In genomic region chr7:38929460-38930171, GRCh38 we compare ENCODE assay signal across 14 cellular contexts. TPM values are rescaled to one million over a fixed set of nuclear protein-coding genes. Genes with fewer than 3 reads are reported as not detected.
DNase-seq lines count a peak whose midpoint lies in the region; ATAC-seq and TF ChIP-seq lines count a peak whose summit lies in the region.
"Had no signal": no experiment of that assay in that cellular context is flagged by ENCODE, and none has a peak within 500 bp of the region (broad histone marks: within the 10 kb centered on the region; RNA-seq: fewer than 3 reads in every experiment).

No MANE protein-coding gene starts in this region.

- no peaks in the 10 kb centered on the region for H3K36me3 Mint-ChIP-seq in nephron (ENCODE audit: low read depth)
- peaks cover 6% of the 10 kb centered on the region for H3K36me3 Mint-ChIP-seq in stimulated activated effector memory CD8-positive, alpha-beta T cell treated with anti-CD3 and anti-CD28 coated beads, Interleukin-12 subunit alpha, Interleukin-12 subunit beta, amount 100 ng/mL, for 72 hours
- no peaks in the 10 kb centered on the region for H3K36me3 Mint-ChIP-seq in activated T-cell treated with anti-CD3 and anti-CD28 coated beads, Interleukin-2, amount 50 U/mL, for 4 hours (ENCODE audit: insufficient read depth)
- H3K36me3 Mint-ChIP-seq: memory B cell had no signal

- in situ Hi-C loops in Caki2 (cut with HindIII; ENCODE audit: low pct_unique_long_range_greater_than_20kb, low sequenced_read_pairs): no loop called here

- no peak overlapping the region for H3K4me3 Mint-ChIP-seq in nephron
- H3K4me3 Mint-ChIP-seq in stimulated activated effector memory CD8-positive, alpha-beta T cell treated with anti-CD3 and anti-CD28 coated beads, Interleukin-12 subunit alpha, Interleukin-12 subunit beta, amount 100 ng/mL, for 72 hours: no peak overlapping the region
- H3K4me3 Mint-ChIP-seq in activated T-cell treated with anti-CD3 and anti-CD28 coated beads, Interleukin-2, amount 50 U/mL, for 4 hours: no peak overlapping the region
- H3K4me3 Mint-ChIP-seq: memory B cell had no signal

- ATAC-seq in stimulated activated effector memory CD8-positive, alpha-beta T cell treated with anti-CD3 and anti-CD28 coated beads, Interleukin-12 subunit alpha, Interleukin-12 subunit beta, amount 100 ng/mL, for 72 hours: no peak
- no peak for ATAC-seq in activated T-cell treated with anti-CD3 and anti-CD28 coated beads, Interleukin-2, amount 50 U/mL, for 4 hours
- no peak for ATAC-seq in HG03039 (IDR thresholded peaks at IDR 0.05; ENCODE audit: unreplicated experiment)

- no peak overlapping the region for H3K4me3 ChIP-seq in cardiac fibroblast (replicated peaks in 1 of 2; ENCODE audit: low read depth in 2 of 2, low read length in 2 of 2)
- H3K4me3 ChIP-seq: testis had no signal

- H3K27ac Mint-ChIP-seq in nephron: peak overlapping the region; percentile 19 to 29 (median 23)
- H3K27ac Mint-ChIP-seq in stimulated activated effector memory CD8-positive, alpha-beta T cell treated with anti-CD3 and anti-CD28 coated beads, Interleukin-12 subunit alpha, Interleukin-12 subunit beta, amount 100 ng/mL, for 72 hours: no peak overlapping the region
- H3K27ac Mint-ChIP-seq: memory B cell had no signal

- no peak for TF ChIP-seq CTCF in cardiac fibroblast (IDR thresholded peaks at IDR 0.05; ENCODE audit: low read depth, low read length)
- TF ChIP-seq CTCF in nephron (IDR thresholded peaks at IDR 0.05; ENCODE audit: unreplicated experiment in 3 of 3): no peak

- DNase-seq in Caki2 (ENCODE audit: low read depth): peak; percentile 84
- peak; percentile 64 for DNase-seq in MV-4-11 (lab: John Stamatoyannopoulos, UW)
- peak; percentile 13 to 54 for DNase-seq in cardiac fibroblast (ENCODE audit: low read depth in 2 of 2)
- DNase-seq in stimulated activated effector memory CD8-positive, alpha-beta T cell treated with anti-CD3 and anti-CD28 coated beads, Interleukin-12 subunit alpha, Interleukin-12 subunit beta, amount 100 ng/mL, for 72 hours (ENCODE audit: low spot score in 2 of 2): no peak
- DNase-seq in activated T-cell treated with anti-CD3 and anti-CD28 coated beads, Interleukin-2, amount 50 U/mL, for 4 hours: no peak
- no peak for DNase-seq in stimulated activated CD4-positive, alpha-beta T cell treated with anti-CD3 and anti-CD28 coated beads, Interleukin-15, amount 100 ng/mL, for 24 hours
- DNase-seq: activated gamma-delta T cell treated with Interleukin-2 at 50 U/mL for 16 hours, NCI-H2081 treated with DMSO at 0.1 percent for 48 hours, RPMI8226, testis had no signal

- H3K27me3 Mint-ChIP-seq in nephron (ENCODE audit: low read depth): peaks cover 8% of the 10 kb centered on the region
- no peaks in the 10 kb centered on the region for H3K27me3 Mint-ChIP-seq in activated T-cell treated with anti-CD3 and anti-CD28 coated beads, Interleukin-2, amount 50 U/mL, for 4 hours (ENCODE audit: low read depth)
- H3K27me3 Mint-ChIP-seq: memory B cell had no signal

- H3K4me1 Mint-ChIP-seq in nephron: peaks cover 18% of the 10 kb centered on the region
- no peaks in the 10 kb centered on the region for H3K4me1 Mint-ChIP-seq in stimulated activated effector memory CD8-positive, alpha-beta T cell treated with anti-CD3 and anti-CD28 coated beads, Interleukin-12 subunit alpha, Interleukin-12 subunit beta, amount 100 ng/mL, for 72 hours
- no peaks in the 10 kb centered on the region for H3K4me1 Mint-ChIP-seq in activated T-cell treated with anti-CD3 and anti-CD28 coated beads, Interleukin-2, amount 50 U/mL, for 4 hours (ENCODE audit: low read depth)

- no peaks in the 10 kb centered on the region for H3K9me3 Mint-ChIP-seq in nephron
- H3K9me3 Mint-ChIP-seq in stimulated activated effector memory CD8-positive, alpha-beta T cell treated with anti-CD3 and anti-CD28 coated beads, Interleukin-12 subunit alpha, Interleukin-12 subunit beta, amount 100 ng/mL, for 72 hours: no peaks in the 10 kb centered on the region
- H3K9me3 Mint-ChIP-seq in activated T-cell treated with anti-CD3 and anti-CD28 coated beads, Interleukin-2, amount 50 U/mL, for 4 hours: no peaks in the 10 kb centered on the region
- H3K9me3 Mint-ChIP-seq: memory B cell had no signal

RNA-seq across cellular contexts. Expression of gene VPS41, which starts 20.6 kb away (rescaled TPM):
- total RNA-seq in Caki2 (2014; rRNA removed; shearing (Covaris generic); ENCODE audit: low replicate concordance): 19.1 and 30.3 TPM in 2 replicates
- total RNA-seq in activated T-cell treated with anti-CD3 and anti-CD28 coated beads, Interleukin-2, amount 50 U/mL, for 4 hours: 10 to 100 TPM; 46.2 to 49.2 (median 47.1) TPM

RNA-seq across cellular contexts. Expression of gene POU6F2, which starts 48.1 kb away (rescaled TPM):
- total RNA-seq in Caki2 (2014; rRNA removed; shearing (Covaris generic); ENCODE audit: low replicate concordance): not detected in 2 replicates
- total RNA-seq in activated T-cell treated with anti-CD3 and anti-CD28 coated beads, Interleukin-2, amount 50 U/mL, for 4 hours: not detected
- total RNA-seq: glomerular endothelial cell had no signal

Comparison
In these comparisons a context has a peak if more than half of its experiments do, and no peak if none do; other contexts are left out.
1. DNase-seq: peak in Caki2 (single experiment), MV-4-11 (single experiment) and cardiac fibroblast (2 of 2); none in stimulated activated effector memory CD8-positive, alpha-beta T cell treated with anti-CD3 and anti-CD28 coated beads, Interleukin-12 subunit alpha, Interleukin-12 subunit beta, amount 100 ng/mL, for 72 hours (0 of 2), activated T-cell treated with anti-CD3 and anti-CD28 coated beads, Interleukin-2, amount 50 U/mL, for 4 hours (single experiment) and stimulated activated CD4-positive, alpha-beta T cell treated with anti-CD3 and anti-CD28 coated beads, Interleukin-15, amount 100 ng/mL, for 24 hours (single experiment).